ENCODE assay signal across 11 cellular contexts in the genomic region with DNA sequence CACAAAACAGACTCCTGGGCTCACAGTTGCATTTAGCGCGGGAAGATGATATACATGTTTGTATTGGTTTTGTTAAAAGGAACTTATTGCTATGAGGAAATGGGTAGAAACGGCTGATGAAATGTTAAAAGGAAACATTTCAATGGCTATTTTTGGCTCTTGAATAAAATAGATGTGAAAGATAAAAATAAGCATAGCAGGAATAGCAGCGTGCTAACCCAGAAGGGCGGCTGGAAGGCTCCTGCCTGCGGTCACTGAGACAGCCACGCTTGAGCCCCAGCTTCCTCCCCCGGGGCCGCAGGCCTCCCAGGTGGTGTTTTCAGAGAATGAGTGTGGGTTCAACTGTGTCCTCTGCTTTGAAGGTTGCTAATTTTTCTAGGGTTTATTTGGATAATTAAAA. TPM values are rescaled to one million over a fixed set of nuclear protein-coding genes. Genes with fewer than 3 reads are reported as not detected.
DNase-seq lines count a peak whose midpoint lies in the region; ATAC-seq and TF ChIP-seq lines count a peak whose summit lies in the region.
"Had no signal": no experiment of that assay in that cellular context is flagged by ENCODE, and none has a peak within 500 bp of the region (broad histone marks: within the 10 kb centered on the region; RNA-seq: fewer than 3 reads in every experiment).

No MANE protein-coding gene starts in this region.

- no peak overlapping the region for H3K4ac ChIP-seq in neuronal stem cell (ENCODE audit: low read length)

- H3K36me3 Mint-ChIP-seq in endothelial cell (ENCODE audit: low read depth, unreplicated experiment): peaks cover 50% of the 10 kb centered on the region
- H3K36me3 Mint-ChIP-seq: activated naive CD4-positive, alpha-beta T cell treated with anti-CD3 and anti-CD28 coated beads, Interleukin-2, amount 50 U/mL, for 24 hours had no signal

- no TSS peak for BruUV-seq in mammary epithelial cell (replicated peaks; lab: Mats Ljungman, UMichigan)

- no peak overlapping the region for H4K8ac ChIP-seq in neuronal stem cell (ENCODE audit: low read depth, low read length)

- no peak overlapping the region for H3K27ac Mint-ChIP-seq in endothelial cell (ENCODE audit: unreplicated experiment)

- no peak overlapping the region for H2AFZ ChIP-seq in mammary epithelial cell (ENCODE audit: low read depth, low read length)
- H2AFZ ChIP-seq in neuronal stem cell (ENCODE audit: low read length): no peak overlapping the region

- dilution Hi-C loops in mammary epithelial cell (cut with HindIII; ENCODE audit: low sequenced_read_pairs): no loop called here

- H3K9ac ChIP-seq in mammary epithelial cell (ENCODE audit: insufficient read depth, low read length) (no peak overlapping the region), neuronal stem cell (ENCODE audit: low read depth, low read length, poor library complexity) (no peak overlapping the region)

- H2BK5ac ChIP-seq in neuronal stem cell (ENCODE audit: low read length): no peak overlapping the region

- no peak overlapping the region for H3K18ac ChIP-seq in neuronal stem cell (ENCODE audit: low read length)

- no peak for DNase-seq in endothelial cell (ENCODE audit: low spot score)
- no peak for DNase-seq in mammary epithelial cell
- DNase-seq in neuronal stem cell (ENCODE audit: low spot score): no peak
- DNase-seq in NCI-H128 (lab: John Stamatoyannopoulos, UW; ENCODE audit: unreplicated experiment): no peak
- no peak for DNase-seq in Right ventricle myocardium inferior (ENCODE audit: missing footprints)
- DNase-seq: DMS53, ovary had no signal

- no peaks in the 10 kb centered on the region for H3K27me3 ChIP-seq in mammary epithelial cell (ENCODE audit: insufficient read depth, low read length)
- H3K27me3 ChIP-seq in neuronal stem cell (ENCODE audit: control insufficient read depth in 3 of 3, insufficient read depth in 3 of 3, low read depth in 1 of 3, low read length in 3 of 3): no peaks in the 10 kb centered on the region
- H3K27me3 ChIP-seq: ovary had no signal

- no peaks in the 10 kb centered on the region for H3K9me3 Mint-ChIP-seq in endothelial cell (ENCODE audit: unreplicated experiment)
- H3K9me3 Mint-ChIP-seq: activated naive CD4-positive, alpha-beta T cell treated with anti-CD3 and anti-CD28 coated beads, Interleukin-2, amount 50 U/mL, for 24 hours had no signal

- no peaks in the 10 kb centered on the region for H3K36me3 ChIP-seq in mammary epithelial cell (ENCODE audit: insufficient read depth, low read length)
- H3K36me3 ChIP-seq in neuronal stem cell (replicated peaks in 1 of 2; ENCODE audit: control insufficient read depth in 2 of 2, insufficient read depth in 2 of 2, low read length in 2 of 2): peaks cover 36 to 65% of the 10 kb centered on the region in 2 donors
- H3K36me3 ChIP-seq: ovary had no signal

- no peak overlapping the region for H2BK15ac ChIP-seq in neuronal stem cell (ENCODE audit: low read length)

- TF ChIP-seq POLR2A in GM18505 (IDR thresholded peaks at IDR 0.05; ENCODE audit: borderline replicate concordance, extremely low read depth, insufficient read depth, insufficient read length): no peak

- H3K4me2 ChIP-seq in mammary epithelial cell (ENCODE audit: insufficient read depth, low read depth, low read length) (no peak overlapping the region), neuronal stem cell (ENCODE audit: insufficient read depth, low read length, poor library complexity, severe bottlenecking) (no peak overlapping the region)

- H3K4me1 ChIP-seq in mammary epithelial cell (ENCODE audit: insufficient read depth, low read length) (no peaks in the 10 kb centered on the region), neuronal stem cell (ENCODE audit: control insufficient read depth in 2 of 2, insufficient read depth in 1 of 2, low read depth in 1 of 2, low read length in 2 of 2) (no peaks in the 10 kb centered on the region)

- no peak overlapping the region for H3K14ac ChIP-seq in neuronal stem cell (ENCODE audit: low read length)

- no peak overlapping the region for H3K4me3 ChIP-seq in mammary epithelial cell (replicated peaks in 1 of 3; ENCODE audit: insufficient read depth in 1 of 3, low read depth in 2 of 3, low read length in 3 of 3)
- no peak overlapping the region for H3K4me3 ChIP-seq in neuronal stem cell (ENCODE audit: low read length in 2 of 2)
- H3K4me3 ChIP-seq: ovary had no signal

- H2AK5ac ChIP-seq in neuronal stem cell (ENCODE audit: low read depth, low read length): no peak overlapping the region

- H3K79me2 ChIP-seq in mammary epithelial cell (ENCODE audit: insufficient read depth, low read length): no peaks in the 10 kb centered on the region

- no peak overlapping the region for H2BK120ac ChIP-seq in neuronal stem cell (ENCODE audit: low read depth, low read length)

- H3K79me1 ChIP-seq in neuronal stem cell (ENCODE audit: low read depth, low read length): peaks cover 5% of the 10 kb centered on the region

- H3K27ac ChIP-seq in mammary epithelial cell (ENCODE audit: insufficient read depth, low read depth, low read length): no peak overlapping the region
- no peak overlapping the region for H3K27ac ChIP-seq in neuronal stem cell (replicated peaks; ENCODE audit: low read length)
- H3K27ac ChIP-seq: ovary had no signal

- in situ Hi-C loops in mammary epithelial cell (cut with MboI; ENCODE audit: low sequenced_read_pairs in 2 of 2): loop anchor here in 1 of 2 donors (25.0 kb wide), 1 partner anchor 234 kb away; no protein-coding TSS in a partner anchor

- no peak for TF ChIP-seq CTCF in endothelial cell (IDR thresholded peaks at IDR 0.05; ENCODE audit: unreplicated experiment)
- TF ChIP-seq CTCF in mammary epithelial cell (conservative IDR thresholded peaks at IDR 0.05 in 1 of 2, IDR thresholded peaks at IDR 0.05 in 1 of 2; ENCODE audit: extremely low read depth in 1 of 2, insufficient read depth in 1 of 2, low read depth in 1 of 2, low read length in 2 of 2): no peak

- H2BK12ac ChIP-seq in neuronal stem cell (ENCODE audit: low read length): no peak overlapping the region

- no peaks in the 10 kb centered on the region for H4K20me1 ChIP-seq in mammary epithelial cell (ENCODE audit: insufficient read depth, low read length)

- H3K4me1 Mint-ChIP-seq in endothelial cell (ENCODE audit: unreplicated experiment): no peaks in the 10 kb centered on the region

- WGBS in mammary epithelial cell (ENCODE audit: low coverage, missing lambda C conversion rate): 95% methylated on average over 9 of the region's 9 CpGs
- no CpG with 5 or more reads among the region's 9 CpGs for WGBS in neuronal stem cell (ENCODE audit: extremely low coverage in 2 of 2, insufficient read length in 2 of 2, insufficient replicate concordance in 1 of 2), 2 donors

- H3K9me3 ChIP-seq in mammary epithelial cell (replicated peaks; ENCODE audit: insufficient read depth, low read length) (peaks cover 49% of the 10 kb centered on the region), neuronal stem cell (replicated peaks in 1 of 2; ENCODE audit: control insufficient read depth in 2 of 2, insufficient read depth in 1 of 2, low read depth in 1 of 2, low read length in 2 of 2) (peaks cover 23 to 38% of the 10 kb centered on the region in 2 donors)
- H3K9me3 ChIP-seq: ovary had no signal

- ATAC-seq in GM18505 (IDR thresholded peaks at IDR 0.05; ENCODE audit: unreplicated experiment) (peak; percentile 67), GM21529 (IDR thresholded peaks at IDR 0.05; ENCODE audit: unreplicated experiment) (peak; percentile 84), HG03520 (IDR thresholded peaks at IDR 0.05; ENCODE audit: unreplicated experiment) (peak; percentile 57), Right ventricle myocardium inferior (no peak)

- H3K23ac ChIP-seq in neuronal stem cell (ENCODE audit: low read depth, low read length, poor library complexity): no peak overlapping the region

- H3K27me3 Mint-ChIP-seq in endothelial cell (ENCODE audit: unreplicated experiment): no peaks in the 10 kb centered on the region
- H3K27me3 Mint-ChIP-seq: activated naive CD4-positive, alpha-beta T cell treated with anti-CD3 and anti-CD28 coated beads, Interleukin-2, amount 50 U/mL, for 24 hours had no signal

- no peak overlapping the region for H4K91ac ChIP-seq in neuronal stem cell (ENCODE audit: low read depth, low read length, poor library complexity)

- intact Hi-C loops in mammary epithelial cell (cut with micrococcal nuclease) (no loop called here), Right ventricle myocardium inferior (cut with DNase I) (loop anchor here (5.0 kb wide), 1 partner anchor 239 kb away; no protein-coding TSS in a partner anchor)

- H3K4me3 Mint-ChIP-seq in endothelial cell (ENCODE audit: unreplicated experiment): peak overlapping the region; percentile 34
- H3K4me3 Mint-ChIP-seq: activated naive CD4-positive, alpha-beta T cell treated with anti-CD3 and anti-CD28 coated beads, Interleukin-2, amount 50 U/mL, for 24 hours had no signal

- CTCF ChIA-PET in mammary epithelial cell (lab: Charles Lee; ENCODE audit: low non-redundant PET): no interaction called here

RNA-seq across cellular contexts. Expression of a gene that starts 35.0 kb away (rescaled TPM):
- total RNA-seq in endothelial cell (ENCODE audit: unreplicated experiment) (23.1 TPM), mammary epithelial cell (1 to 10 TPM; 2.4 to 7.0 TPM), Right ventricle myocardium inferior (26.7 TPM)
- 1.0 TPM for polyA plus RNA-seq in mammary epithelial cell
- 6.1 TPM for polyA minus RNA-seq in mammary epithelial cell
- polyA plus RNA-seq in neuronal stem cell (2013, experiment 1 of 2): 4.4 TPM
- 4.3 TPM for polyA plus RNA-seq in neuronal stem cell (2013, experiment 2 of 2)
